17 cellular contexts compared by ENCODE assay signal in the genomic region with DNA sequence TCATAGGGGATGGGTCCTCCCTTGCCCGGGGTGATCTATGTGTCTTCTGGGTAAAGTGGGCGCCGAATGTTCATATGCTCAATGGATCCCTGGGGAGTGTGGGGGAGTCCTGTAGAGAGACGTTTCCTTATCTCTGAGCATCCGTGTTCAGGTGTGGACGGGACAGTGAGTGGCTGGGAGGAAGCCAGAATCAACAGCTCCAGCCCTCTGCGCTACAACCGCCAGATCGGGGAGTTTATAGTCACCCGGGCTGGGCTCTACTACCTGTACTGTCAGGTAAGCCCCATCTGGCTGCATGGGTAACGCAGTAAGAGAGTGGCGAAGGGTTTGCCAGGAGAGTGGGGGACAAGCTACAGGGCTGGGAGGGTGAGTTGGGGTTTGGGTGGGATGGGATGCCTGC. TPM values are rescaled to one million over a fixed set of nuclear protein-coding genes. Genes with fewer than 3 reads are reported as not detected.
DNase-seq lines count a peak whose midpoint lies in the region; ATAC-seq and TF ChIP-seq lines count a peak whose summit lies in the region.
"Had no signal": no experiment of that assay in that cellular context is flagged by ENCODE, and none has a peak within 500 bp of the region (broad histone marks: within the 10 kb centered on the region; RNA-seq: fewer than 3 reads in every experiment).

No MANE protein-coding gene starts in this region.

- WGBS in heart right ventricle, 2 donors: 79% methylated on average over 12 of the region's 12 CpGs
- WGBS in transverse colon (ENCODE audit: low coverage in 1 of 2), 2 donors: 57 to 72% methylated on average over 2 to 12 of the region's 12 CpGs

- in situ Hi-C loops in transverse colon (cut with MboI; ENCODE audit: low pct_ligation_motif_present in 1 of 4, low pct_unique_long_range_greater_than_20kb in 1 of 4, low sequenced_read_pairs in 3 of 4): no loop called here

- H3K9me3 Mint-ChIP-seq in nephron: no peaks in the 10 kb centered on the region

- peaks cover 49% of the 10 kb centered on the region for H3K4me1 Mint-ChIP-seq in nephron

- H3K9me3 ChIP-seq in heart right ventricle: no peaks in the 10 kb centered on the region
- H3K9me3 ChIP-seq in colonic mucosa: no peaks in the 10 kb centered on the region
- H3K9me3 ChIP-seq in transverse colon: no peaks in the 10 kb centered on the region

- ATAC-seq in heart right ventricle: no peak
- ATAC-seq: foreskin keratinocyte had no signal

- no peak for TF ChIP-seq EP300 in transverse colon (IDR thresholded peaks at IDR 0.05; ENCODE audit: low read depth)

- intact Hi-C loops in heart right ventricle (cut with DNase I): loop anchor here in 5 of 10 donors (2.0 to 10.0 kb wide), 5 partner anchors 42 to 122 kb away; partner anchors contain the start of genes FGF11 (in 2 of the 5) and TMEM102 (in 2 of the 5)
- intact Hi-C loops in cardiac septum (cut with DNase I): loop anchor here (5.0 kb wide), 1 partner anchor 319 kb away; the partner anchor contains the start of gene PHF23
- intact Hi-C loops in colonic mucosa (cut with DNase I): no loop called here
- intact Hi-C loops in transverse colon (cut with DNase I; ENCODE audit: low total_unique reads): loop anchor here (5.0 to 10.0 kb wide), 2 partner anchors 39 to 202 kb away; partner anchors contain the start of genes KCTD11 and TMEM95

- H3K4me3 Mint-ChIP-seq in nephron: peak overlapping the region in 2 of 3 experiments; percentile 9 to 49

- peak overlapping the region; percentile 47 to 91 (median 64) for H3K27ac Mint-ChIP-seq in nephron

- H3K36me3 Mint-ChIP-seq in nephron (ENCODE audit: low read depth): peaks cover 4% of the 10 kb centered on the region

- H3K4me3 ChIP-seq in heart right ventricle: no peak overlapping the region
- peak overlapping the region; percentile 27 for H3K4me3 ChIP-seq in colonic mucosa
- peak overlapping the region in 3 of 4 donors; percentile 11 to 98 (median 36) for H3K4me3 ChIP-seq in transverse colon

- no peak for TF ChIP-seq POLR2A in transverse colon (IDR thresholded peaks at IDR 0.05)

- TF ChIP-seq CTCF in heart right ventricle (IDR thresholded peaks at IDR 0.05) (no peak), colonic mucosa (IDR thresholded peaks at IDR 0.05) (no peak), nephron (IDR thresholded peaks at IDR 0.05; ENCODE audit: unreplicated experiment in 3 of 3) (no peak), transverse colon (IDR thresholded peaks at IDR 0.05) (no peak)

- H3K36me3 ChIP-seq in heart right ventricle: peaks cover 0 to 27% (median 0%) of the 10 kb centered on the region in 9 donors
- no peaks in the 10 kb centered on the region for H3K36me3 ChIP-seq in colonic mucosa
- no peaks in the 10 kb centered on the region for H3K36me3 ChIP-seq in transverse colon

- H3K27me3 ChIP-seq in heart right ventricle (no peaks in the 10 kb centered on the region), colonic mucosa (no peaks in the 10 kb centered on the region), transverse colon (no peaks in the 10 kb centered on the region)
- H3K27me3 ChIP-seq: foreskin keratinocyte had no signal

- peak overlapping the region in 8 of 10 donors; percentile 91 to 99 (median 95) for H3K27ac ChIP-seq in heart right ventricle
- peak overlapping the region; percentile 95 for H3K27ac ChIP-seq in colonic mucosa
- peak overlapping the region; percentile 93 to 98 (median 98) for H3K27ac ChIP-seq in transverse colon
- H3K27ac ChIP-seq: foreskin keratinocyte had no signal

- no peaks in the 10 kb centered on the region for H3K27me3 Mint-ChIP-seq in nephron (ENCODE audit: low read depth)

- peak overlapping the region; percentile 71 to 100 for H3K9ac ChIP-seq in colonic mucosa (ENCODE audit: low read depth in 2 of 2, low read length in 2 of 2)

- H3K4me1 ChIP-seq in heart right ventricle (peaks cover 35 to 85% (median 45%) of the 10 kb centered on the region in 9 donors), colonic mucosa (peaks cover 16% of the 10 kb centered on the region), transverse colon (peaks cover 33 to 56% (median 44%) of the 10 kb centered on the region in 4 donors)
- H3K4me1 ChIP-seq: foreskin keratinocyte had no signal

- DNase-seq in heart right ventricle (no peak), cardiac septum (ENCODE audit: low spot score) (no peak), colonic mucosa (peak; percentile 79), transverse colon (peak; percentile 76), islet precursor cell (no peak), LoVo (ENCODE audit: low spot score) (no peak), NCI-H2081 treated with DMSO at 0.1 percent for 48 hours (lab: John Stamatoyannopoulos, UW) (no peak)
- DNase-seq: activated CD8-positive, alpha-beta memory T cell treated with anti-CD3 and anti-CD28 coated beads for 24 hours; activated gamma-delta T cell treated with Interleukin-2 at 50 U/mL for 16 hours; DMS 273 treated with DMSO at 0.1 percent for 48 hours; foreskin keratinocyte; mesendoderm; NCI-H1694 treated with DMSO at 0.1 percent for 48 hours; NCI-H446 treated with DMSO at 0.1 percent for 48 hours; trophoblast cell had no signal

RNA-seq across cellular contexts. Expression of gene TNFSF13, which starts 1.9 kb away (rescaled TPM):
- total RNA-seq in heart right ventricle (10 to 100 TPM in 2 of 10 donors, 1 to 10 TPM in 8; 4.1 to 25.0 (median 6.9) TPM), cardiac septum (4.9 TPM), colonic mucosa (100 to 1,000 TPM in 1 of 2 donors, 10 to 100 TPM in 1; 67.5 to 125 TPM), transverse colon (10 to 100 TPM; 19.7 to 94.3 (median 59.8) TPM)
- 1 to 10 TPM; 7.5 to 8.0 TPM for polyA plus RNA-seq in heart right ventricle
- total RNA-seq: LHCN-M2 had no signal

RNA-seq across cellular contexts. Expression of gene SENP3, which starts 5.1 kb away (rescaled TPM):
- total RNA-seq in heart right ventricle (10 to 100 TPM; 22.4 to 34.3 (median 27.1) TPM), cardiac septum (33.8 TPM), colonic mucosa (10 to 100 TPM; 25.7 to 56.6 TPM), transverse colon (100 to 1,000 TPM in 1 of 4 donors, 10 to 100 TPM in 3; 37.0 to 159 (median 45.2) TPM)
- 10 to 100 TPM; 33.1 to 46.6 TPM for polyA plus RNA-seq in heart right ventricle

RNA-seq across cellular contexts. Expression of gene TNFSF12, which starts 7.8 kb away (rescaled TPM):
- 10 to 100 TPM; 21.7 to 44.3 (median 26.9) TPM for total RNA-seq in heart right ventricle
- polyA plus RNA-seq in heart right ventricle: 10 to 100 TPM; 20.6 to 51.0 TPM
- total RNA-seq in cardiac septum: 33.9 TPM
- 10 to 100 TPM; 11.4 to 18.3 TPM for total RNA-seq in colonic mucosa
- 10 to 100 TPM; 20.8 to 53.1 (median 31.5) TPM for total RNA-seq in transverse colon

RNA-seq across cellular contexts. Expression of gene CD68, which starts 22.8 kb away (rescaled TPM):
- total RNA-seq in heart right ventricle: 100 to 1,000 TPM in 1 of 10 donors, 10 to 100 TPM in 4, 1 to 10 TPM in 5; 4.7 to 128 (median 13.0) TPM
- polyA plus RNA-seq in heart right ventricle: 10 to 100 TPM; 15.7 to 40.0 TPM
- 11.4 TPM for total RNA-seq in cardiac septum
- 10 to 100 TPM; 37.7 to 56.6 TPM for total RNA-seq in colonic mucosa
- total RNA-seq in transverse colon: 100 to 1,000 TPM in 1 of 4 donors, 10 to 100 TPM in 2, 1 to 10 TPM in 1; 3.8 to 102 (median 35.1) TPM

RNA-seq across cellular contexts. Expression of gene MPDU1, which starts 27.0 kb away (rescaled TPM):
- total RNA-seq in heart right ventricle (10 to 100 TPM; 20.1 to 39.8 (median 23.5) TPM), cardiac septum (22.4 TPM), colonic mucosa (100 to 1,000 TPM in 1 of 2 donors, 10 to 100 TPM in 1; 80.1 to 111 TPM), transverse colon (100 to 1,000 TPM in 3 of 4 donors, 10 to 100 TPM in 1; 97.9 to 312 (median 157) TPM)
- 10 to 100 TPM; 42.8 to 64.9 TPM for polyA plus RNA-seq in heart right ventricle

Comparison
In these comparisons a context has a peak if more than half of its experiments do, and no peak if none do; other contexts are left out.
1. DNase-seq: peak in colonic mucosa (single experiment) and transverse colon (single experiment); none in heart right ventricle (0 of 2), cardiac septum (single experiment), islet precursor cell (single experiment), LoVo (single experiment) and NCI-H2081 treated with DMSO at 0.1 percent for 48 hours (single experiment).
2. H3K4me3 ChIP-seq: peak in colonic mucosa (single experiment) and transverse colon (3 of 4); none in heart right ventricle (0 of 10).
3. Peak in every context shown above with its lines, with median percentiles within 50 percentile points of each other: H3K27ac ChIP-seq.